Comparison of ENCODE assay signal across 14 cellular contexts in genomic region chr1:238242156-238242555, GRCh38.
"Had no signal": no experiment of that assay in that cellular context is flagged by ENCODE, and none has a peak within 500 bp of the region (broad histone marks: within the 10 kb centered on the region; RNA-seq: fewer than 3 reads in every experiment).

No MANE protein-coding gene starts in this region.

- H3K27ac ChIP-seq: dorsolateral prefrontal cortex had no signal

- H3K27ac Mint-ChIP-seq: natural killer cell treated with Interleukin-12 subunit alpha and Interleukin-12 subunit beta and Interleukin-15 and Interleukin-18, amount 100 ng/mL, for 72 hours; stimulated activated effector memory CD8-positive, alpha-beta T cell treated with anti-CD3 and anti-CD28 coated beads, Interleukin-12 subunit alpha, Interleukin-12 subunit beta, amount 100 ng/mL, for 72 hours had no signal

- ATAC-seq: activated CD4-positive, CD25-positive, alpha-beta regulatory T cell treated with anti-CD3 and anti-CD28 coated beads, Interleukin-2, amount 50 U/mL, for 24 hours; left ventricle myocardium superior; natural killer cell treated with Interleukin-12 subunit alpha and Interleukin-12 subunit beta and Interleukin-15 and Interleukin-18, amount 100 ng/mL, for 72 hours; stimulated activated effector memory CD8-positive, alpha-beta T cell treated with anti-CD3 and anti-CD28 coated beads, Interleukin-12 subunit alpha, Interleukin-12 subunit beta, amount 100 ng/mL, for 72 hours had no signal

- H3K36me3 Mint-ChIP-seq: natural killer cell treated with Interleukin-12 subunit alpha and Interleukin-12 subunit beta and Interleukin-15 and Interleukin-18, amount 100 ng/mL, for 72 hours; stimulated activated effector memory CD8-positive, alpha-beta T cell treated with anti-CD3 and anti-CD28 coated beads, Interleukin-12 subunit alpha, Interleukin-12 subunit beta, amount 100 ng/mL, for 72 hours had no signal

- H3K27me3 ChIP-seq: dorsolateral prefrontal cortex had no signal

- H3K27me3 Mint-ChIP-seq: natural killer cell treated with Interleukin-12 subunit alpha and Interleukin-12 subunit beta and Interleukin-15 and Interleukin-18, amount 100 ng/mL, for 72 hours had no signal

- H3K4me3 Mint-ChIP-seq: natural killer cell treated with Interleukin-12 subunit alpha and Interleukin-12 subunit beta and Interleukin-15 and Interleukin-18, amount 100 ng/mL, for 72 hours; stimulated activated effector memory CD8-positive, alpha-beta T cell treated with anti-CD3 and anti-CD28 coated beads, Interleukin-12 subunit alpha, Interleukin-12 subunit beta, amount 100 ng/mL, for 72 hours had no signal

- DNase-seq: activated CD4-positive, alpha-beta T cell treated with anti-CD3 and anti-CD28 coated beads, Interleukin-2, amount 50 U/mL, for 1 hour; activated CD8-positive, alpha-beta memory T cell treated with anti-CD3 and anti-CD28 coated beads for 24 hours; activated naive CD4-positive, alpha-beta T cell; aorta; dorsolateral prefrontal cortex; hippocampal formation; kidney; left ventricle myocardium superior; mesendoderm; posterior cingulate gyrus; T-helper 9 cell had no signal

- H3K4me1 Mint-ChIP-seq: stimulated activated effector memory CD8-positive, alpha-beta T cell treated with anti-CD3 and anti-CD28 coated beads, Interleukin-12 subunit alpha, Interleukin-12 subunit beta, amount 100 ng/mL, for 72 hours had no signal
